3 cellular contexts compared by ENCODE assay signal in genomic region chr4:73369506-73370199, GRCh38. TPM values are rescaled to one million over a fixed set of nuclear protein-coding genes. Genes with fewer than 3 reads are reported as not detected.
"Had no signal": no experiment of that assay in that cellular context is flagged by ENCODE, and none has a peak within 500 bp of the region (broad histone marks: within the 10 kb centered on the region; RNA-seq: fewer than 3 reads in every experiment).

No MANE protein-coding gene starts in this region.

RNA-seq across cellular contexts. Expression of gene ALB, which starts 34.4 kb away (rescaled TPM):
- total RNA-seq: natural killer cell, osteocyte, pulmonary artery endothelial cell had no signal
